7 cellular contexts compared by ENCODE assay signal in the genomic region with DNA sequence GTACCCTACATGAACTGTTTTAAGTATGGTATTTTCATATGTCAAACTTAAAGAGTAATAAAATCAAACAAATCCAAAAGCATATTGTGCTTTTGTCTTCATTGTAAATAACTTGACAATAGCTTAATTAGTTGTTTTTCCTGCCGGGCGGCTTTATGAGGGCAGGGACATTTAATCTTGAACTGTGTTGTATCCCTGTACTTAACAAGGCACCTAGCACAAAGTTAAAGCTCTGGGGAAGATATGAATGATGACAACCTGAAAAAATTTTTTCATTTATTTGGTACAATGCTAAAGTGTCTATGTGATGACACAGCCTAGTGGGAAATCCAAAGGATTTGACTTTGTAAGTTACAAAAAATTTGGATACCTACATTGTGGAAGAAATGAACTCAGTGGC. TPM values are rescaled to one million over a fixed set of nuclear protein-coding genes. Genes with fewer than 3 reads are reported as not detected.
DNase-seq lines count a peak whose midpoint lies in the region; ATAC-seq, FAIRE-seq and TF ChIP-seq lines count a peak whose summit lies in the region.

No MANE protein-coding gene starts in this region.

- RAD21 ChIA-PET in HCT116 (lab: Charles Lee; ENCODE audit: low non-redundant PET in 1 of 2, low total read pairs in 2 of 2, uncharacterized antibody in 2 of 2, unreplicated experiment in 2 of 2): no interaction called here

- H2AFZ ChIP-seq in HCT116 (ENCODE audit: low read depth, low read length, poor library complexity, severe bottlenecking): peak overlapping the region; percentile 88

- H3K4me2 ChIP-seq in HCT116 (ENCODE audit: low read length): peak overlapping the region; percentile 90

- TF ChIP-seq CTCF in HCT116 (IDR thresholded peaks at IDR 0.05 in 2 of 3, conservative IDR thresholded peaks at IDR 0.05 in 1 of 3; ENCODE audit: borderline replicate concordance in 1 of 3, insufficient read depth in 1 of 3, low read depth in 2 of 3, low read length in 2 of 3) (no peak), WERI-Rb-1 (IDR thresholded peaks at IDR 0.05; ENCODE audit: low read depth, low read length) (no peak), foreskin fibroblast (IDR thresholded peaks at IDR 0.05; ENCODE audit: low read depth, low read length) (no peak)

- H3K4me1 ChIP-seq in HCT116 (ENCODE audit: control insufficient read depth in 1 of 2, insufficient read depth in 2 of 2, low read length in 2 of 2) (peaks cover 0 to 14% of the 10 kb centered on the region in 2 experiments; a peak in 2 of 4 replicates), small intestine (ENCODE audit: control insufficient read depth in 2 of 2, insufficient read depth in 1 of 2, low read depth in 1 of 2, low read length in 1 of 2) (peaks cover 0 to 2% of the 10 kb centered on the region in 2 donors)

- no peak for TF ChIP-seq POLR2A in HCT116 (IDR thresholded peaks at IDR 0.05; ENCODE audit: borderline replicate concordance, extremely low read depth, insufficient read depth, insufficient read length)

- H3K27me3 ChIP-seq in HCT116 (ENCODE audit: insufficient read depth, low read length) (no peaks in the 10 kb centered on the region), WERI-Rb-1 (ENCODE audit: insufficient read depth, low read depth, severe bottlenecking) (no peaks in the 10 kb centered on the region), small intestine (ENCODE audit: control insufficient read depth in 2 of 2, insufficient read depth in 2 of 2, low read length in 2 of 2) (no peaks in the 10 kb centered on the region)

- no TSS peak for BruUV-seq in HCT116 (replicated peaks; lab: Mats Ljungman, UMichigan)

- H3K9me2 ChIP-seq in HCT116 (ENCODE audit: insufficient read depth): no peaks in the 10 kb centered on the region

- POLR2A ChIA-PET in HCT116 (lab: Charles Lee): no interaction called here

- intact Hi-C loops in HCT116 (cut with micrococcal nuclease): no loop called here

- H3K9me3 ChIP-seq in HCT116 (ENCODE audit: control insufficient read depth in 1 of 2, insufficient read depth in 1 of 2, low read depth in 1 of 2, low read length in 2 of 2): no peaks in the 10 kb centered on the region
- H3K9me3 ChIP-seq in WERI-Rb-1 (ENCODE audit: severe bottlenecking): no peaks in the 10 kb centered on the region
- no peaks in the 10 kb centered on the region for H3K9me3 ChIP-seq in small intestine (ENCODE audit: control insufficient read depth, low read depth)

- peaks cover 19% of the 10 kb centered on the region; the same call in 1 of the 2 replicates for H3K79me2 ChIP-seq in HCT116 (ENCODE audit: insufficient read depth, low read length)

- H3K36me3 ChIP-seq in HCT116 (ENCODE audit: control insufficient read depth in 1 of 2, insufficient read depth in 2 of 2, low read length in 2 of 2) (no peaks in the 10 kb centered on the region), WERI-Rb-1 (no peaks in the 10 kb centered on the region; the same call in 1 of the 2 replicates), small intestine (ENCODE audit: control insufficient read depth in 2 of 2, insufficient read depth in 2 of 2, low read length in 2 of 2) (no peaks in the 10 kb centered on the region)

- H4K20me1 ChIP-seq in HCT116 (ENCODE audit: insufficient read depth): no peaks in the 10 kb centered on the region

- CTCF ChIA-PET in HCT116 (lab: Charles Lee): interaction anchor here (1.3 kb wide), 1 partner anchor 9 kb away, joined by 3 read pairs; no protein-coding TSS in a partner anchor

- DNase-seq in HCT116 (ENCODE audit: low read depth, low spot score) (no peak), WERI-Rb-1 (no peak), foreskin fibroblast (no peak), small intestine (peak; percentile 19), SIG-M5 treated with dmso at 0.1 percent for 504 hours (lab: John Stamatoyannopoulos, UW; ENCODE audit: unreplicated experiment) (no peak), activated gamma-delta T cell treated with Interleukin-2 at 50 U/mL for 16 hours (no peak), RKO (ENCODE audit: low spot score) (no peak)

- no peak for TF ChIP-seq RAD21 in HCT116 (IDR thresholded peaks at IDR 0.05; ENCODE audit: low read depth)

- peak overlapping the region; percentile 73 for H3K9ac ChIP-seq in HCT116 (ENCODE audit: low read length)

- no peak overlapping the region for H3K27ac ChIP-seq in HCT116 (ENCODE audit: low read depth, low read length)
- peak overlapping the region; percentile 13; the same call in 1 of the 2 replicates for H3K27ac ChIP-seq in WERI-Rb-1
- H3K27ac ChIP-seq in small intestine (ENCODE audit: low read depth in 1 of 2, low read length in 1 of 2): no peak overlapping the region

- WGBS in small intestine, 3 donors: 22 to 67% (median 42%) methylated on average over 2 of the region's 2 CpGs

- peak overlapping the region; percentile 81 to 82 for H3K4me3 ChIP-seq in HCT116 (replicated peaks in 1 of 2; ENCODE audit: low read depth in 1 of 2, low read length in 2 of 2)
- peak overlapping the region; percentile 84 for H3K4me3 ChIP-seq in WERI-Rb-1 (ENCODE audit: low read depth, low read length)
- H3K4me3 ChIP-seq in foreskin fibroblast (ENCODE audit: low read depth in 1 of 2, low read length in 2 of 2): peak overlapping the region; percentile 86
- peak overlapping the region in 1 of 2 donors; percentile 99 for H3K4me3 ChIP-seq in small intestine (ENCODE audit: low read depth in 1 of 2, low read length in 2 of 2)

- no peak for FAIRE-seq in small intestine (lab: Jason Lieb, UNC)

- no peak for ATAC-seq in HCT116

TF ChIP-seq in HCT116, 20 proteins besides CTCF, POLR2A, EP300 and RAD21:
- TF ChIP-seq, protein P1, sequence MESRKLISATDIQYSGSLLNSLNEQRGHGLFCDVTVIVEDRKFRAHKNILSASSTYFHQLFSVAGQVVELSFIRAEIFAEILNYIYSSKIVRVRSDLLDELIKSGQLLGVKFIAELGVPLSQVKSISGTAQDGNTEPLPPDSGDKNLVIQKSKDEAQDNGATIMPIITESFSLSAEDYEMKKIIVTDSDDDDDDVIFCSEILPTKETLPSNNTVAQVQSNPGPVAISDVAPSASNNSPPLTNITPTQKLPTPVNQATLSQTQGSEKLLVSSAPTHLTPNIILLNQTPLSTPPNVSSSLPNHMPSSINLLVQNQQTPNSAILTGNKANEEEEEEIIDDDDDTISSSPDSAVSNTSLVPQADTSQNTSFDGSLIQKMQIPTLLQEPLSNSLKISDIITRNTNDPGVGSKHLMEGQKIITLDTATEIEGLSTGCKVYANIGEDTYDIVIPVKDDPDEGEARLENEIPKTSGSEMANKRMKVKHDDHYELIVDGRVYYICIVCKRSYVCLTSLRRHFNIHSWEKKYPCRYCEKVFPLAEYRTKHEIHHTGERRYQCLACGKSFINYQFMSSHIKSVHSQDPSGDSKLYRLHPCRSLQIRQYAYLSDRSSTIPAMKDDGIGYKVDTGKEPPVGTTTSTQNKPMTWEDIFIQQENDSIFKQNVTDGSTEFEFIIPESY (IDR thresholded peaks at IDR 0.05; ENCODE audit: extremely low read depth, insufficient replicate concordance, low read length): no peak
- TF ChIP-seq CEBPB (IDR thresholded peaks at IDR 0.05; ENCODE audit: low read depth) (no peak), EGR1 (IDR thresholded peaks at IDR 0.05; ENCODE audit: low read depth) (no peak), ELF1 (IDR thresholded peaks at IDR 0.05; ENCODE audit: borderline replicate concordance, low read depth) (no peak), TCF7L2 (IDR thresholded peaks at IDR 0.05; ENCODE audit: borderline replicate concordance, extremely low read depth, insufficient read depth, insufficient read length) (no peak), JUND (IDR thresholded peaks at IDR 0.05) (no peak)
- TF ChIP-seq, protein P2, sequence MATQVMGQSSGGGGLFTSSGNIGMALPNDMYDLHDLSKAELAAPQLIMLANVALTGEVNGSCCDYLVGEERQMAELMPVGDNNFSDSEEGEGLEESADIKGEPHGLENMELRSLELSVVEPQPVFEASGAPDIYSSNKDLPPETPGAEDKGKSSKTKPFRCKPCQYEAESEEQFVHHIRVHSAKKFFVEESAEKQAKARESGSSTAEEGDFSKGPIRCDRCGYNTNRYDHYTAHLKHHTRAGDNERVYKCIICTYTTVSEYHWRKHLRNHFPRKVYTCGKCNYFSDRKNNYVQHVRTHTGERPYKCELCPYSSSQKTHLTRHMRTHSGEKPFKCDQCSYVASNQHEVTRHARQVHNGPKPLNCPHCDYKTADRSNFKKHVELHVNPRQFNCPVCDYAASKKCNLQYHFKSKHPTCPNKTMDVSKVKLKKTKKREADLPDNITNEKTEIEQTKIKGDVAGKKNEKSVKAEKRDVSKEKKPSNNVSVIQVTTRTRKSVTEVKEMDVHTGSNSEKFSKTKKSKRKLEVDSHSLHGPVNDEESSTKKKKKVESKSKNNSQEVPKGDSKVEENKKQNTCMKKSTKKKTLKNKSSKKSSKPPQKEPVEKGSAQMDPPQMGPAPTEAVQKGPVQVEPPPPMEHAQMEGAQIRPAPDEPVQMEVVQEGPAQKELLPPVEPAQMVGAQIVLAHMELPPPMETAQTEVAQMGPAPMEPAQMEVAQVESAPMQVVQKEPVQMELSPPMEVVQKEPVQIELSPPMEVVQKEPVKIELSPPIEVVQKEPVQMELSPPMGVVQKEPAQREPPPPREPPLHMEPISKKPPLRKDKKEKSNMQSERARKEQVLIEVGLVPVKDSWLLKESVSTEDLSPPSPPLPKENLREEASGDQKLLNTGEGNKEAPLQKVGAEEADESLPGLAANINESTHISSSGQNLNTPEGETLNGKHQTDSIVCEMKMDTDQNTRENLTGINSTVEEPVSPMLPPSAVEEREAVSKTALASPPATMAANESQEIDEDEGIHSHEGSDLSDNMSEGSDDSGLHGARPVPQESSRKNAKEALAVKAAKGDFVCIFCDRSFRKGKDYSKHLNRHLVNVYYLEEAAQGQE (IDR thresholded peaks at IDR 0.05; ENCODE audit: low read depth): no peak
- TF ChIP-seq, protein P3, sequence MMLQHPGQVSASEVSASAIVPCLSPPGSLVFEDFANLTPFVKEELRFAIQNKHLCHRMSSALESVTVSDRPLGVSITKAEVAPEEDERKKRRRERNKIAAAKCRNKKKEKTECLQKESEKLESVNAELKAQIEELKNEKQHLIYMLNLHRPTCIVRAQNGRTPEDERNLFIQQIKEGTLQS (IDR thresholded peaks at IDR 0.05): no peak
- TF ChIP-seq, protein P4, sequence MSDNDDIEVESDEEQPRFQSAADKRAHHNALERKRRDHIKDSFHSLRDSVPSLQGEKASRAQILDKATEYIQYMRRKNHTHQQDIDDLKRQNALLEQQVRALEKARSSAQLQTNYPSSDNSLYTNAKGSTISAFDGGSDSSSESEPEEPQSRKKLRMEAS (IDR thresholded peaks at IDR 0.05): no peak

RNA-seq across cellular contexts. Expression of a gene that starts 0.5 kb away (rescaled TPM):
- total RNA-seq in HCT116 (2021; ENCODE audit: unreplicated experiment): 10.9 TPM
- 5.6 and 7.1 TPM in 2 replicates for polyA plus RNA-seq in HCT116 (2012)
- 1 to 10 TPM; 4.0 to 7.6 (median 4.9) TPM for polyA plus RNA-seq in small intestine
